In genomic region chr16:30341971-30342370, GRCh38 we compare ENCODE assay signal across 9 cellular contexts. TPM values are rescaled to one million over a fixed set of nuclear protein-coding genes. Genes with fewer than 3 reads are reported as not detected.
"Had no signal": no experiment of that assay in that cellular context is flagged by ENCODE, and none has a peak within 500 bp of the region (broad histone marks: within the 10 kb centered on the region; RNA-seq: fewer than 3 reads in every experiment).

No MANE protein-coding gene starts in this region.

RNA-seq across cellular contexts. Expression of gene MYL11, which starts 32.6 kb away (rescaled TPM):
- total RNA-seq: cardiac muscle cell, kidney, omental fat pad, posterior vena cava, renal cortical epithelial cell, sigmoid colon, temporal lobe had no signal
- polyA plus RNA-seq: neural cell, sigmoid colon had no signal

RNA-seq across cellular contexts. Expression of gene SEPTIN1, which starts 40.4 kb away (rescaled TPM):
- total RNA-seq: cerebellum had no signal
